In the genomic region with DNA sequence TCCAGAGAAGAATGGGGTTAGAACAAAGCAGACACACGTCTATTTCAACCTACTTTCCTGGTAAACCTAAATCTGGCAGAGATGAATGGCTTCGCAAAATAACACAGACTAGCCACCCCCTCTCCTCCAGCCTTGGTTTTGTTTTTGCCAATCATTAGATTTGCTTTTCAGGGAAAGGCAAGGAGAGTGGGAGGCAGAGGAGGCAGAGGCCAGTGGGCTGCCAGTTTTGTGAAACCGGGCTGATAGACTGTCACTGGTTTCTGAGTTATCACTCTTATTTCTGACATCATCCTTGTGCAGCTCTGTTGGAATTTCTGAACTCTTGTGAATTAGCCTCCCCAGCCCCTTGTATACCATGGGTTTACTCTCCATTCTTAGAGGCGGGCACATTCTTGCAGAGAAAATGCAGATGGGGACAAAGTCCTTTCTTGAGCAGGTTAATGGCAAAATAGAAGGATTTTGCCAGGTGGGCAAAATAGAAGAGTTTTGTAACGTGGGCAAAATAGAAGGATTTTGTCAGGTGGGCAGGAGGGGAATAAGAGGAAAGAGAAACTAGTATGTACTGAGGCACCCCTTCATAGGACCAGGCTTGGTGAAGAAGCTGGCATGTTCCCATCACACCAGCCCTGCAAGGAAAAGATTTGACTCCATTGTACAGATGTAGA, we compare ENCODE assay signal across 21 cellular contexts. TPM values are rescaled to one million over a fixed set of nuclear protein-coding genes. Genes with fewer than 3 reads are reported as not detected.
DNase-seq lines count a peak whose midpoint lies in the region; FAIRE-seq and TF ChIP-seq lines count a peak whose summit lies in the region.
"Had no signal": no experiment of that assay in that cellular context is flagged by ENCODE, and none has a peak within 500 bp of the region (broad histone marks: within the 10 kb centered on the region; RNA-seq: fewer than 3 reads in every experiment).

No MANE protein-coding gene starts in this region.

- no peak for TF ChIP-seq CTCF in dorsolateral prefrontal cortex (IDR thresholded peaks at IDR 0.05 in 54 of 56, conservative IDR thresholded peaks at IDR 0.05 in 2 of 56; ENCODE audit: low read depth in 1 of 56, partially characterized antibody in 56 of 56)
- TF ChIP-seq CTCF in tibial artery (IDR thresholded peaks at IDR 0.05): no peak
- no peak for TF ChIP-seq CTCF in D721Med (IDR thresholded peaks at IDR 0.05; ENCODE audit: insufficient read depth, missing control alignments)
- no peak for TF ChIP-seq CTCF in lower leg skin (IDR thresholded peaks at IDR 0.05)

- 74 to 86% methylated on average over 5 of the region's 5 CpGs for WGBS in lower leg skin, 2 donors

- no peak for DNase-seq in dorsolateral prefrontal cortex
- DNase-seq in tibial artery: no peak
- DNase-seq in D721Med (ENCODE audit: insufficient read length, low spot score): no peak
- DNase-seq in effector CD8-positive, alpha-beta T cell (lab: John Stamatoyannopoulos, UW): no peak
- DNase-seq in lower leg skin (ENCODE audit: low spot score in 2 of 2): no peak
- no peak for DNase-seq in CD1c-positive myeloid dendritic cell (ENCODE audit: extremely low spot score)
- DNase-seq: activated CD4-positive, alpha-beta T cell treated with anti-CD3 and anti-CD28 coated beads for 36 hours; activated CD8-positive, alpha-beta memory T cell treated with anti-CD3 and anti-CD28 coated beads, Interleukin-2, amount 50 U/mL, for 48 hours; activated gamma-delta T cell; endodermal cell; MM.1S; naive B cell; NCI-H2227 treated with DMSO at 0.1 percent for 48 hours; pancreas; Peyer's patch; stimulated activated CD8-positive, alpha-beta memory T cell treated with anti-CD3 and anti-CD28 coated beads, Interleukin-4, amount 100 ng/mL, for 48 hours; thyroid gland had no signal

- H3K27me3 ChIP-seq in HUES48 (ENCODE audit: control insufficient read depth, insufficient read depth, low read length) (no peaks in the 10 kb centered on the region), dorsolateral prefrontal cortex (no peaks in the 10 kb centered on the region), muscle layer of duodenum (ENCODE audit: low read depth, low read length) (no peaks in the 10 kb centered on the region), tibial artery (no peaks in the 10 kb centered on the region)
- H3K27me3 ChIP-seq: pancreas, Peyer's patch, thyroid gland had no signal

- no peaks in the 10 kb centered on the region for H3K36me3 ChIP-seq in HUES48 (ENCODE audit: control insufficient read depth, insufficient read depth, low read length)
- H3K36me3 ChIP-seq in muscle layer of duodenum (ENCODE audit: control insufficient read depth in 1 of 2, insufficient read depth in 2 of 2, low read length in 2 of 2): peaks cover 0 to 12% of the 10 kb centered on the region in 2 donors
- H3K36me3 ChIP-seq in tibial artery: no peaks in the 10 kb centered on the region
- H3K36me3 ChIP-seq: pancreas, Peyer's patch, thyroid gland had no signal

- H3K4me3 ChIP-seq in HUES48 (ENCODE audit: low read depth, low read length): no peak overlapping the region
- H3K4me3 ChIP-seq in dorsolateral prefrontal cortex: no peak overlapping the region
- no peak overlapping the region for H3K4me3 ChIP-seq in muscle layer of duodenum (ENCODE audit: low read depth in 1 of 2, low read length in 2 of 2)
- H3K4me3 ChIP-seq in tibial artery: no peak overlapping the region
- H3K4me3 ChIP-seq in lower leg skin (ENCODE audit: low read depth, poor library complexity, severe bottlenecking): no peak overlapping the region
- H3K4me3 ChIP-seq: pancreas, Peyer's patch, SK-N-MC, thyroid gland had no signal

- no peaks in the 10 kb centered on the region for H3K9me3 ChIP-seq in HUES48 (ENCODE audit: control insufficient read depth, insufficient read depth, low read length)
- no peaks in the 10 kb centered on the region for H3K9me3 ChIP-seq in muscle layer of duodenum (ENCODE audit: control insufficient read depth in 1 of 2, low read length in 2 of 2)
- H3K9me3 ChIP-seq in tibial artery: no peaks in the 10 kb centered on the region
- H3K9me3 ChIP-seq: pancreas, Peyer's patch, thyroid gland had no signal

- no peak overlapping the region for H3K9ac ChIP-seq in HUES48 (ENCODE audit: low read depth, low read length)

- FAIRE-seq in D721Med (lab: Jason Lieb, UNC): no peak
- FAIRE-seq: GM19239, pancreas had no signal

- intact Hi-C loops in dorsolateral prefrontal cortex (cut with DNase I): loop anchor here in 1 of 2 donors (10.0 kb wide), 1 partner anchor 730 kb away; the partner anchor contains the start of gene MAP2K5
- intact Hi-C loops in tibial artery (cut with DNase I; ENCODE audit: low total_unique reads): no loop called here
- intact Hi-C loops in lower leg skin (cut with DNase I; ENCODE audit: low total_unique reads): no loop called here

- H3K27ac ChIP-seq in HUES48 (ENCODE audit: low read depth, low read length): peak overlapping the region; percentile 11
- H3K27ac ChIP-seq in dorsolateral prefrontal cortex: peak overlapping the region in 54 of 59 donors; percentile 1 to 100 (median 98)
- H3K27ac ChIP-seq in muscle layer of duodenum (ENCODE audit: low read length): peak overlapping the region; percentile 99
- peak overlapping the region; percentile 64 to 76 for H3K27ac ChIP-seq in tibial artery
- H3K27ac ChIP-seq: pancreas, SK-N-MC, thyroid gland had no signal

- peaks cover 29% of the 10 kb centered on the region for H3K4me1 ChIP-seq in HUES48 (ENCODE audit: control insufficient read depth, insufficient read depth, low read length)
- H3K4me1 ChIP-seq in muscle layer of duodenum (ENCODE audit: control insufficient read depth in 1 of 2, insufficient read depth in 2 of 2, low read length in 2 of 2): peaks cover 10% of the 10 kb centered on the region in 2 donors
- H3K4me1 ChIP-seq in tibial artery: peaks cover 0 to 42% (median 37%) of the 10 kb centered on the region in 4 donors

- TF ChIP-seq POLR2A in lower leg skin (IDR thresholded peaks at IDR 0.05): no peak

RNA-seq across cellular contexts. Expression of gene FEM1B, which starts 3.2 kb away (rescaled TPM):
- total RNA-seq in dorsolateral prefrontal cortex (100 to 1,000 TPM in 62 of 120 experiments, 10 to 100 TPM in 58; 63.2 to 136 (median 101) TPM), lower leg skin (10 to 100 TPM; 70.6 to 90.9 (median 82.4) TPM)

RNA-seq across cellular contexts. Expression of gene CLN6, which starts 44.8 kb away (rescaled TPM):
- total RNA-seq in dorsolateral prefrontal cortex (10 to 100 TPM; 18.4 to 49.4 (median 29.8) TPM), lower leg skin (10 to 100 TPM in 3 of 4 donors, 1 to 10 TPM in 1; 9.9 to 22.5 (median 15.1) TPM)

Comparison
In these comparisons a context has a peak if more than half of its experiments do, and no peak if none do; other contexts are left out.
1. H3K27ac ChIP-seq: peak in every context shown above with its lines; median percentile 99 in muscle layer of duodenum; 98 in dorsolateral prefrontal cortex; 70 in tibial artery; 11 in HUES48.